In the genomic region with DNA sequence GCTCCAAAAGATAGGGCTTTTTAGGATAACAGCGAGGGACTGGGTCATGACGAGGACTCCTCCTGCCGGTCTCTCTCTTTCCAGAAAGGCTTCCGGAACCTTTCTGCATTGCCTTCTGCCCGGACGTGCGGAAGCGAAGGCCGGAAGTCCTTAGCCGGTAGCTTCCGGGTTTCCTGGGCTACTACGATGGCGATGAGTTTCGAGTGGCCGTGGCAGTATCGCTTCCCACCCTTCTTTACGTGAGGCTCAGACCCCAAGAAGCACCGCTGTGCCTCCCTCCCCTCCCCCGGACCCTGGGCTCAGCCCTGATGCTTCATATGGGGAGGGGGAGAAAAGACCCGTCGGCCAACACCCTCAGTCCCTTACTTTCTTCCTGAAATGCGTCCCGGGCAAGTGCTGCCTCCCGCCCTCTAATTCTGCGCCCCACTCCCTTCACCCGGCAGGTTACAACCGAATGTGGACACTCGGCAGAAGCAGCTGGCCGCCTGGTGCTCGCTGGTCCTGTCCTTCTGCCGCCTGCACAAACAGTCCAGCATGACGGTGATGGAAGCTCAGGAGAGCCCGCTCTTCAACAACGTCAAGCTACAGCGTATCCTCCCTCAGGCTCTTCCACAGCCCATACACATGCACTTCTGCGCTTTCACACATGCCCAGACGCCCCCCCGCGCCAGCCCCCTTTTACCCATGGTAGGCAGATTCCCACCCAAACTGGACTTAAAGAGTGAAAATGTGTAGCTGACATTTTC, we compare ENCODE assay signal across 1 cellular context.
A peak's percentile ranks its signal among the peaks of the same experiment; 100 is the strongest.
TF ChIP-seq lines count a peak whose summit lies in the region.

A gene (plus strand): TSS at position 160 of the 746 bp plus-strand sequence. CDS start 27 bp downstream, at position 187.

TF ChIP-seq in K562, 482 proteins besides CTCF, POLR2A, EP300 and RAD21 (continued from another document and continues in another):
- TF ChIP-seq, protein P1, sequence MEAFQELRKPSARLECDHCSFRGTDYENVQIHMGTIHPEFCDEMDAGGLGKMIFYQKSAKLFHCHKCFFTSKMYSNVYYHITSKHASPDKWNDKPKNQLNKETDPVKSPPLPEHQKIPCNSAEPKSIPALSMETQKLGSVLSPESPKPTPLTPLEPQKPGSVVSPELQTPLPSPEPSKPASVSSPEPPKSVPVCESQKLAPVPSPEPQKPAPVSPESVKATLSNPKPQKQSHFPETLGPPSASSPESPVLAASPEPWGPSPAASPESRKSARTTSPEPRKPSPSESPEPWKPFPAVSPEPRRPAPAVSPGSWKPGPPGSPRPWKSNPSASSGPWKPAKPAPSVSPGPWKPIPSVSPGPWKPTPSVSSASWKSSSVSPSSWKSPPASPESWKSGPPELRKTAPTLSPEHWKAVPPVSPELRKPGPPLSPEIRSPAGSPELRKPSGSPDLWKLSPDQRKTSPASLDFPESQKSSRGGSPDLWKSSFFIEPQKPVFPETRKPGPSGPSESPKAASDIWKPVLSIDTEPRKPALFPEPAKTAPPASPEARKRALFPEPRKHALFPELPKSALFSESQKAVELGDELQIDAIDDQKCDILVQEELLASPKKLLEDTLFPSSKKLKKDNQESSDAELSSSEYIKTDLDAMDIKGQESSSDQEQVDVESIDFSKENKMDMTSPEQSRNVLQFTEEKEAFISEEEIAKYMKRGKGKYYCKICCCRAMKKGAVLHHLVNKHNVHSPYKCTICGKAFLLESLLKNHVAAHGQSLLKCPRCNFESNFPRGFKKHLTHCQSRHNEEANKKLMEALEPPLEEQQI (IDR thresholded peaks at IDR 0.05): 0 out of 2 replicates have a peak, but pooled peaks have one; percentile 19
- no peak for TF ChIP-seq SNIP1 (IDR thresholded peaks at IDR 0.05; ENCODE audit: low read depth)
- TF ChIP-seq HDAC2 (IDR thresholded peaks at IDR 0.05): 0 out of 2 replicates have a peak, but pooled peaks have one; percentile 39
- TF ChIP-seq ZNF239 (CRISPR knock-in tag; IDR thresholded peaks at IDR 0.05): no peak
- no peak for TF ChIP-seq NELFE (IDR thresholded peaks at IDR 0.05; ENCODE audit: insufficient read depth, insufficient read length)
- TF ChIP-seq POLR2H (tag; IDR thresholded peaks at IDR 0.05; ENCODE audit: low read depth): peak; percentile 80
- TF ChIP-seq ZBED1 (IDR thresholded peaks at IDR 0.05): peak; percentile 82
- peak; percentile 62 for TF ChIP-seq NEUROD1 (IDR thresholded peaks at IDR 0.05; ENCODE audit: borderline replicate concordance, low read depth, low read length, partially characterized antibody)
- peak in 1 of 2 experiments; percentile 72; a peak in 1 of 4 replicates for TF ChIP-seq ARNT (IDR thresholded peaks at IDR 0.05)
- TF ChIP-seq ZNF75A (CRISPR knock-in tag; IDR thresholded peaks at IDR 0.05): no peak
- TF ChIP-seq MAZ (CRISPR knock-in tag; conservative IDR thresholded peaks at IDR 0.05 in 1 of 2, IDR thresholded peaks at IDR 0.05 in 1 of 2): peak; percentile 62 to 83
- TF ChIP-seq ZNF785 (CRISPR knock-in tag; IDR thresholded peaks at IDR 0.05): no peak
- peak in 1 of 2 experiments; percentile 66; a peak in 1 of 4 replicates for TF ChIP-seq SRF (CRISPR knock-in tag; IDR thresholded peaks at IDR 0.05)
- no peak for TF ChIP-seq PTRF (tag; IDR thresholded peaks at IDR 0.05)
- TF ChIP-seq, protein P2, sequence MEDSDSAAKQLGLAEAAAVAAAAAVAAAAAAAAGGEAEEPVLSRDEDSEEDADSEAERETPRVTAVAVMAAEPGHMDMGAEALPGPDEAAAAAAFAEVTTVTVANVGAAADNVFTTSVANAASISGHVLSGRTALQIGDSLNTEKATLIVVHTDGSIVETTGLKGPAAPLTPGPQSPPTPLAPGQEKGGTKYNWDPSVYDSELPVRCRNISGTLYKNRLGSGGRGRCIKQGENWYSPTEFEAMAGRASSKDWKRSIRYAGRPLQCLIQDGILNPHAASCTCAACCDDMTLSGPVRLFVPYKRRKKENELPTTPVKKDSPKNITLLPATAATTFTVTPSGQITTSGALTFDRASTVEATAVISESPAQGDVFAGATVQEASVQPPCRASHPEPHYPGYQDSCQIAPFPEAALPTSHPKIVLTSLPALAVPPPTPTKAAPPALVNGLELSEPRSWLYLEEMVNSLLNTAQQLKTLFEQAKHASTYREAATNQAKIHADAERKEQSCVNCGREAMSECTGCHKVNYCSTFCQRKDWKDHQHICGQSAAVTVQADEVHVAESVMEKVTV (CRISPR knock-in tag; IDR thresholded peaks at IDR 0.05): 0 out of 2 replicates have a peak, but pooled peaks have one; percentile 20
- TF ChIP-seq, protein P3, sequence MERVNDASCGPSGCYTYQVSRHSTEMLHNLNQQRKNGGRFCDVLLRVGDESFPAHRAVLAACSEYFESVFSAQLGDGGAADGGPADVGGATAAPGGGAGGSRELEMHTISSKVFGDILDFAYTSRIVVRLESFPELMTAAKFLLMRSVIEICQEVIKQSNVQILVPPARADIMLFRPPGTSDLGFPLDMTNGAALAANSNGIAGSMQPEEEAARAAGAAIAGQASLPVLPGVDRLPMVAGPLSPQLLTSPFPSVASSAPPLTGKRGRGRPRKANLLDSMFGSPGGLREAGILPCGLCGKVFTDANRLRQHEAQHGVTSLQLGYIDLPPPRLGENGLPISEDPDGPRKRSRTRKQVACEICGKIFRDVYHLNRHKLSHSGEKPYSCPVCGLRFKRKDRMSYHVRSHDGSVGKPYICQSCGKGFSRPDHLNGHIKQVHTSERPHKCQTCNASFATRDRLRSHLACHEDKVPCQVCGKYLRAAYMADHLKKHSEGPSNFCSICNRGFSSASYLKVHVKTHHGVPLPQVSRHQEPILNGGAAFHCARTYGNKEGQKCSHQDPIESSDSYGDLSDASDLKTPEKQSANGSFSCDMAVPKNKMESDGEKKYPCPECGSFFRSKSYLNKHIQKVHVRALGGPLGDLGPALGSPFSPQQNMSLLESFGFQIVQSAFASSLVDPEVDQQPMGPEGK (CRISPR knock-in tag; IDR thresholded peaks at IDR 0.05; ENCODE audit: borderline replicate concordance): no peak
- TF ChIP-seq, protein P4, sequence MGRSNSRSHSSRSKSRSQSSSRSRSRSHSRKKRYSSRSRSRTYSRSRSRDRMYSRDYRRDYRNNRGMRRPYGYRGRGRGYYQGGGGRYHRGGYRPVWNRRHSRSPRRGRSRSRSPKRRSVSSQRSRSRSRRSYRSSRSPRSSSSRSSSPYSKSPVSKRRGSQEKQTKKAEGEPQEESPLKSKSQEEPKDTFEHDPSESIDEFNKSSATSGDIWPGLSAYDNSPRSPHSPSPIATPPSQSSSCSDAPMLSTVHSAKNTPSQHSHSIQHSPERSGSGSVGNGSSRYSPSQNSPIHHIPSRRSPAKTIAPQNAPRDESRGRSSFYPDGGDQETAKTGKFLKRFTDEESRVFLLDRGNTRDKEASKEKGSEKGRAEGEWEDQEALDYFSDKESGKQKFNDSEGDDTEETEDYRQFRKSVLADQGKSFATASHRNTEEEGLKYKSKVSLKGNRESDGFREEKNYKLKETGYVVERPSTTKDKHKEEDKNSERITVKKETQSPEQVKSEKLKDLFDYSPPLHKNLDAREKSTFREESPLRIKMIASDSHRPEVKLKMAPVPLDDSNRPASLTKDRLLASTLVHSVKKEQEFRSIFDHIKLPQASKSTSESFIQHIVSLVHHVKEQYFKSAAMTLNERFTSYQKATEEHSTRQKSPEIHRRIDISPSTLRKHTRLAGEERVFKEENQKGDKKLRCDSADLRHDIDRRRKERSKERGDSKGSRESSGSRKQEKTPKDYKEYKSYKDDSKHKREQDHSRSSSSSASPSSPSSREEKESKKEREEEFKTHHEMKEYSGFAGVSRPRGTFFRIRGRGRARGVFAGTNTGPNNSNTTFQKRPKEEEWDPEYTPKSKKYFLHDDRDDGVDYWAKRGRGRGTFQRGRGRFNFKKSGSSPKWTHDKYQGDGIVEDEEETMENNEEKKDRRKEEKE (IDR thresholded peaks at IDR 0.05; ENCODE audit: borderline replicate concordance in 1 of 2, control insufficient read depth in 1 of 2, low read depth in 2 of 2, low read length in 1 of 2): peak in 1 of 2 experiments; percentile 95; a peak in 2 of 4 replicates
- TF ChIP-seq ZNF24 (IDR thresholded peaks at IDR 0.05): peak; percentile 45; the same call in 1 of the 2 replicates
- 0 out of 2 replicates have a peak, but pooled peaks have one; percentile 24 for TF ChIP-seq CREB1 (IDR thresholded peaks at IDR 0.05)
- TF ChIP-seq CREB1 (CRISPR knock-in tag; IDR thresholded peaks at IDR 0.05): 0 out of 2 replicates have a peak, but pooled peaks have one; percentile 31
- TF ChIP-seq ZNF324 (CRISPR knock-in tag; IDR thresholded peaks at IDR 0.05): no peak
- TF ChIP-seq SAP30 (IDR thresholded peaks at IDR 0.05; ENCODE audit: borderline replicate concordance, insufficient read depth, low read depth, low read length, poor library complexity, severe bottlenecking): peak; percentile 58
- no peak for TF ChIP-seq RBM15 (IDR thresholded peaks at IDR 0.05; ENCODE audit: insufficient read depth, low read length)
- peak; percentile 91 for TF ChIP-seq MTA3 (IDR thresholded peaks at IDR 0.05; ENCODE audit: borderline replicate concordance)
- no peak for TF ChIP-seq SREBF2 (CRISPR knock-in tag; IDR thresholded peaks at IDR 0.05)
- TF ChIP-seq, protein P5, sequence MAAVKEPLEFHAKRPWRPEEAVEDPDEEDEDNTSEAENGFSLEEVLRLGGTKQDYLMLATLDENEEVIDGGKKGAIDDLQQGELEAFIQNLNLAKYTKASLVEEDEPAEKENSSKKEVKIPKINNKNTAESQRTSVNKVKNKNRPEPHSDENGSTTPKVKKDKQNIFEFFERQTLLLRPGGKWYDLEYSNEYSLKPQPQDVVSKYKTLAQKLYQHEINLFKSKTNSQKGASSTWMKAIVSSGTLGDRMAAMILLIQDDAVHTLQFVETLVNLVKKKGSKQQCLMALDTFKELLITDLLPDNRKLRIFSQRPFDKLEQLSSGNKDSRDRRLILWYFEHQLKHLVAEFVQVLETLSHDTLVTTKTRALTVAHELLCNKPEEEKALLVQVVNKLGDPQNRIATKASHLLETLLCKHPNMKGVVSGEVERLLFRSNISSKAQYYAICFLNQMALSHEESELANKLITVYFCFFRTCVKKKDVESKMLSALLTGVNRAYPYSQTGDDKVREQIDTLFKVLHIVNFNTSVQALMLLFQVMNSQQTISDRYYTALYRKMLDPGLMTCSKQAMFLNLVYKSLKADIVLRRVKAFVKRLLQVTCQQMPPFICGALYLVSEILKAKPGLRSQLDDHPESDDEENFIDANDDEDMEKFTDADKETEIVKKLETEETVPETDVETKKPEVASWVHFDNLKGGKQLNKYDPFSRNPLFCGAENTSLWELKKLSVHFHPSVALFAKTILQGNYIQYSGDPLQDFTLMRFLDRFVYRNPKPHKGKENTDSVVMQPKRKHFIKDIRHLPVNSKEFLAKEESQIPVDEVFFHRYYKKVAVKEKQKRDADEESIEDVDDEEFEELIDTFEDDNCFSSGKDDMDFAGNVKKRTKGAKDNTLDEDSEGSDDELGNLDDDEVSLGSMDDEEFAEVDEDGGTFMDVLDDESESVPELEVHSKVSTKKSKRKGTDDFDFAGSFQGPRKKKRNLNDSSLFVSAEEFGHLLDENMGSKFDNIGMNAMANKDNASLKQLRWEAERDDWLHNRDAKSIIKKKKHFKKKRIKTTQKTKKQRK (IDR thresholded peaks at IDR 0.05; ENCODE audit: borderline replicate concordance, low read depth, low read length): no peak
- peak; percentile 80 for TF ChIP-seq NR2C1 (IDR thresholded peaks at IDR 0.05)
- TF ChIP-seq NR2C1 (tag; IDR thresholded peaks at IDR 0.05): peak; percentile 88
- peak; percentile 72 for TF ChIP-seq CTBP1 (IDR thresholded peaks at IDR 0.05; ENCODE audit: borderline replicate concordance)
- TF ChIP-seq TAF7 (tag; IDR thresholded peaks at IDR 0.05): peak; percentile 95
- TF ChIP-seq GTF2A2 (tag; IDR thresholded peaks at IDR 0.05): peak; percentile 66; the same call in 1 of the 2 replicates
- TF ChIP-seq, protein P6, sequence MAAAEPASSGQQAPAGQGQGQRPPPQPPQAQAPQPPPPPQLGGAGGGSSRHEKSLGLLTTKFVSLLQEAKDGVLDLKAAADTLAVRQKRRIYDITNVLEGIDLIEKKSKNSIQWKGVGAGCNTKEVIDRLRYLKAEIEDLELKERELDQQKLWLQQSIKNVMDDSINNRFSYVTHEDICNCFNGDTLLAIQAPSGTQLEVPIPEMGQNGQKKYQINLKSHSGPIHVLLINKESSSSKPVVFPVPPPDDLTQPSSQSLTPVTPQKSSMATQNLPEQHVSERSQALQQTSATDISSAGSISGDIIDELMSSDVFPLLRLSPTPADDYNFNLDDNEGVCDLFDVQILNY (CRISPR knock-in tag; IDR thresholded peaks at IDR 0.05): no peak
- peak; percentile 66; the same call in 1 of the 2 replicates for TF ChIP-seq ELF4 (CRISPR knock-in tag; IDR thresholded peaks at IDR 0.05)
- TF ChIP-seq, protein P7, sequence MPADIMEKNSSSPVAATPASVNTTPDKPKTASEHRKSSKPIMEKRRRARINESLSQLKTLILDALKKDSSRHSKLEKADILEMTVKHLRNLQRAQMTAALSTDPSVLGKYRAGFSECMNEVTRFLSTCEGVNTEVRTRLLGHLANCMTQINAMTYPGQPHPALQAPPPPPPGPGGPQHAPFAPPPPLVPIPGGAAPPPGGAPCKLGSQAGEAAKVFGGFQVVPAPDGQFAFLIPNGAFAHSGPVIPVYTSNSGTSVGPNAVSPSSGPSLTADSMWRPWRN (IDR thresholded peaks at IDR 0.05; ENCODE audit: low read depth): no peak
- TF ChIP-seq HDAC1 (IDR thresholded peaks at IDR 0.05): peak in 1 of 2 experiments; percentile 72; a peak in 2 of 4 replicates
- peak; percentile 78 for TF ChIP-seq EP400 (IDR thresholded peaks at IDR 0.05)
- peak; percentile 77; the same call in 1 of the 2 replicates for TF ChIP-seq ZKSCAN1 (IDR thresholded peaks at IDR 0.05; ENCODE audit: low read depth, low read length)
- peak; percentile 78 for TF ChIP-seq POLR2G (IDR thresholded peaks at IDR 0.05; ENCODE audit: low read depth, low read length)
- TF ChIP-seq ZNF764 (CRISPR knock-in tag; IDR thresholded peaks at IDR 0.05; ENCODE audit: low read depth): peak; percentile 36; the same call in 1 of the 2 replicates
- peak; percentile 76; the same call in 1 of the 2 replicates for TF ChIP-seq RNF2 (IDR thresholded peaks at IDR 0.05)
- no peak for TF ChIP-seq HDGF (IDR thresholded peaks at IDR 0.05)
- TF ChIP-seq SP1 (CRISPR knock-in tag; IDR thresholded peaks at IDR 0.05): peak; percentile 74
- TF ChIP-seq, protein P8, sequence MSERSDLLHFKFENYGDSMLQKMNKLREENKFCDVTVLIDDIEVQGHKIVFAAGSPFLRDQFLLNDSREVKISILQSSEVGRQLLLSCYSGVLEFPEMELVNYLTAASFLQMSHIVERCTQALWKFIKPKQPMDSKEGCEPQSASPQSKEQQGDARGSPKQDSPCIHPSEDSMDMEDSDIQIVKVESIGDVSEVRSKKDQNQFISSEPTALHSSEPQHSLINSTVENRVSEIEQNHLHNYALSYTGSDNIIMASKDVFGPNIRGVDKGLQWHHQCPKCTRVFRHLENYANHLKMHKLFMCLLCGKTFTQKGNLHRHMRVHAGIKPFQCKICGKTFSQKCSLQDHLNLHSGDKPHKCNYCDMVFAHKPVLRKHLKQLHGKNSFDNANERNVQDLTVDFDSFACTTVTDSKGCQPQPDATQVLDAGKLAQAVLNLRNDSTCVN (CRISPR knock-in tag; IDR thresholded peaks at IDR 0.05): no peak
- peak; percentile 72 for TF ChIP-seq ESRRA (IDR thresholded peaks at IDR 0.05; ENCODE audit: borderline replicate concordance, low read depth)
- peak; percentile 93 for TF ChIP-seq RB1 (IDR thresholded peaks at IDR 0.05; ENCODE audit: low read depth)
- TF ChIP-seq PHF20 (IDR thresholded peaks at IDR 0.05; ENCODE audit: partially characterized antibody): peak; percentile 97
- TF ChIP-seq HCFC1 (IDR thresholded peaks at IDR 0.05; ENCODE audit: low read depth, low read length): peak; percentile 85
